Comparison of ENCODE assay signal across 1 cellular context in genomic region chr11:19687372-19687771, GRCh38.
TF ChIP-seq lines count a peak whose summit lies in the region.

No MANE protein-coding gene starts in this region.

TF ChIP-seq in WTC11, 78 proteins besides CTCF, POLR2A, EP300 and RAD21 (continued from another document):
- TF ChIP-seq, protein P1, sequence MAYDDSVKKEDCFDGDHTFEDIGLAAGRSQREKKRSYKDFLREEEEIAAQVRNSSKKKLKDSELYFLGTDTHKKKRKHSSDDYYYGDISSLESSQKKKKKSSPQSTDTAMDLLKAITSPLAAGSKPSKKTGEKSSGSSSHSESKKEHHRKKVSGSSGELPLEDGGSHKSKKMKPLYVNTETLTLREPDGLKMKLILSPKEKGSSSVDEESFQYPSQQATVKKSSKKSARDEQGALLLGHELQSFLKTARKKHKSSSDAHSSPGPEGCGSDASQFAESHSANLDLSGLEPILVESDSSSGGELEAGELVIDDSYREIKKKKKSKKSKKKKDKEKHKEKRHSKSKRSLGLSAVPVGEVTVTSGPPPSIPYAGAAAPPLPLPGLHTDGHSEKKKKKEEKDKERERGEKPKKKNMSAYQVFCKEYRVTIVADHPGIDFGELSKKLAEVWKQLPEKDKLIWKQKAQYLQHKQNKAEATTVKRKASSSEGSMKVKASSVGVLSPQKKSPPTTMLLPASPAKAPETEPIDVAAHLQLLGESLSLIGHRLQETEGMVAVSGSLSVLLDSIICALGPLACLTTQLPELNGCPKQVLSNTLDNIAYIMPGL (CRISPR knock-in tag; IDR thresholded peaks at IDR 0.05): no peak
- TF ChIP-seq TEAD1 (CRISPR knock-in tag; IDR thresholded peaks at IDR 0.05) (no peak), ESRRA (CRISPR knock-in tag; IDR thresholded peaks at IDR 0.05; ENCODE audit: borderline replicate concordance) (no peak), ZNF281 (CRISPR knock-in tag; IDR thresholded peaks at IDR 0.05) (no peak)
- TF ChIP-seq, protein P2, sequence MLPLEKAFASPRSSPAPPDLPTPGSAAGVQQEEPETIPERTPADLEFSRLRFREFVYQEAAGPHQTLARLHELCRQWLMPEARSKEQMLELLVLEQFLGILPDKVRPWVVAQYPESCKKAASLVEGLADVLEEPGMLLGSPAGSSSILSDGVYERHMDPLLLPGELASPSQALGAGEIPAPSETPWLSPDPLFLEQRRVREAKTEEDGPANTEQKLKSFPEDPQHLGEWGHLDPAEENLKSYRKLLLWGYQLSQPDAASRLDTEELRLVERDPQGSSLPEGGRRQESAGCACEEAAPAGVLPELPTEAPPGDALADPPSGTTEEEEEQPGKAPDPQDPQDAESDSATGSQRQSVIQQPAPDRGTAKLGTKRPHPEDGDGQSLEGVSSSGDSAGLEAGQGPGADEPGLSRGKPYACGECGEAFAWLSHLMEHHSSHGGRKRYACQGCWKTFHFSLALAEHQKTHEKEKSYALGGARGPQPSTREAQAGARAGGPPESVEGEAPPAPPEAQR (CRISPR knock-in tag; IDR thresholded peaks at IDR 0.05): no peak
